In the genomic region with DNA sequence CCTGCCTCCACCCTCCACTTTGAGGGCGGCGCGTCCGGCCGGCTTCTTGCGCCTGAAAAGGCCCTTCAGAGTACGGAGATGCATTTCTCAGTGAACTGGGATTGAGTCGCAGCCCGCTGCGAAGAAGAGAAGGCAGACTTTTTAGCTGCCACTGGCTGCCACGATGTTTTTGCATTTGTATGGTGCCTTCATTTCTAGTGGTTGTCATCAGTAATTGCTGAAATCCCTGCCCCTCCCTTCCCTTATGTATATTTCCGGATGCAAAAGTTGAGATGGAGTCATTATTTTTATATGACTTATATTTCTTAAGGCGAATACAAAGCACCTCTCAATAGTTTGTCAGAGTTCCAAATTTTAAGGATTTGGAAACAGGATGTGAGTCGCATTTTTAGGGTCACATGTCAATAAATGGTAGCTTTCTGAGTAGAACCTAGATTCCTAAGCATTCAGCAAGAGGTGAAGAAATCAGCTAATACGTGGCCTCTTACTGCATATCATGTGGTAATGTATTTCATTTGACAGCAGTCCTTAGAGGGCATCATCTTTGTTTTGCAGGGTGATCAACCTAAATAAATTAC, we compare ENCODE assay signal across 7 cellular contexts. TPM values are rescaled to one million over a fixed set of nuclear protein-coding genes. Genes with fewer than 3 reads are reported as not detected.
DNase-seq lines count a peak whose midpoint lies in the region; ATAC-seq and TF ChIP-seq lines count a peak whose summit lies in the region.

No MANE protein-coding gene starts in this region.

- peak overlapping the region; percentile 71 for H3K9ac ChIP-seq in PC-3 (ENCODE audit: low read length)

- no peak overlapping the region for H3K27ac ChIP-seq in PC-3 (ENCODE audit: low read length)

- no peaks in the 10 kb centered on the region for H3K36me3 ChIP-seq in PC-3 (ENCODE audit: low read depth, low read length)

- intact Hi-C loops in PC-3 (cut with micrococcal nuclease), result no loop called here
- intact Hi-C loops in dendritic cell treated with granulocyte-macrophage colony-stimulating factor and Interleukin-4, amounts not matched to agents 40 ng/mL and 50 ng/mL, for 4 days (cut with micrococcal nuclease), result loop anchor here (5.0 kb wide), 1 partner anchor 39 kb away; no protein-coding TSS in a partner anchor
- intact Hi-C loops in natural killer cell (cut with micrococcal nuclease), result loop anchor here (2.0 kb wide), 1 partner anchor 155 kb away; no protein-coding TSS in a partner anchor

- peaks cover 40% of the 10 kb centered on the region for H3K4me1 Mint-ChIP-seq in dendritic cell treated with granulocyte-macrophage colony-stimulating factor and Interleukin-4, amounts not matched to agents 40 ng/mL and 50 ng/mL, for 4 days (ENCODE audit: low read depth)
- peaks cover 17 to 36% of the 10 kb centered on the region in 2 donors for H3K4me1 Mint-ChIP-seq in natural killer cell

- TF ChIP-seq CTCF in PC-3 (conservative IDR thresholded peaks at IDR 0.05; ENCODE audit: low read depth, low read length), result no peak
- TF ChIP-seq CTCF in natural killer cell (IDR thresholded peaks at IDR 0.05), result no peak

- no peaks in the 10 kb centered on the region for H3K27me3 ChIP-seq in PC-3 (ENCODE audit: low read length)

- no peaks in the 10 kb centered on the region for H3K9me3 ChIP-seq in PC-3 (ENCODE audit: low read length)

- H3K27me3 Mint-ChIP-seq in dendritic cell treated with granulocyte-macrophage colony-stimulating factor and Interleukin-4, amounts not matched to agents 40 ng/mL and 50 ng/mL, for 4 days, result no peaks in the 10 kb centered on the region
- H3K27me3 Mint-ChIP-seq in natural killer cell (ENCODE audit: low read depth in 2 of 2), result peaks cover 0 to 6% of the 10 kb centered on the region in 2 donors

- no peaks in the 10 kb centered on the region for H4K20me1 ChIP-seq in PC-3 (ENCODE audit: low read length)

- no peaks in the 10 kb centered on the region for H3K9me3 Mint-ChIP-seq in dendritic cell treated with granulocyte-macrophage colony-stimulating factor and Interleukin-4, amounts not matched to agents 40 ng/mL and 50 ng/mL, for 4 days
- no peaks in the 10 kb centered on the region for H3K9me3 Mint-ChIP-seq in natural killer cell

- POLR2A ChIA-PET in PC-3 (lab: Charles Lee; ENCODE audit: unreplicated experiment), result interaction anchor here (0.5 kb wide), 1 partner anchor 599 kb away, joined by 3 read pairs; no protein-coding TSS in a partner anchor

- H3K27ac Mint-ChIP-seq in dendritic cell treated with granulocyte-macrophage colony-stimulating factor and Interleukin-4, amounts not matched to agents 40 ng/mL and 50 ng/mL, for 4 days, result peak overlapping the region; percentile 89
- peak overlapping the region; percentile 95 to 98 for H3K27ac Mint-ChIP-seq in natural killer cell

- H3K4me3 Mint-ChIP-seq in dendritic cell treated with granulocyte-macrophage colony-stimulating factor and Interleukin-4, amounts not matched to agents 40 ng/mL and 50 ng/mL, for 4 days, result peak overlapping the region; percentile 89
- H3K4me3 Mint-ChIP-seq in natural killer cell, result peak overlapping the region; percentile 80

- CTCF ChIA-PET in PC-3 (lab: Charles Lee), result no interaction called here

- ATAC-seq in GM19455 (IDR thresholded peaks at IDR 0.05; ENCODE audit: unreplicated experiment) (peak; percentile 6), PC-3 (no peak), natural killer cell (peak in 2 of 3 donors; percentile 3 to 6), GM18858 (IDR thresholded peaks at IDR 0.05; ENCODE audit: unreplicated experiment) (no peak)

- H2AFZ ChIP-seq in PC-3 (ENCODE audit: low read length), result peak overlapping the region; percentile 64

- H3K79me2 ChIP-seq in PC-3 (ENCODE audit: low read length), result peaks cover 37% of the 10 kb centered on the region

- H3K4me3 ChIP-seq in PC-3 (ENCODE audit: low read length), result peak overlapping the region; percentile 88

- H3F3A ChIP-seq in PC-3 (ENCODE audit: low read length, unreplicated experiment), result no peaks in the 10 kb centered on the region

- peaks cover 13% of the 10 kb centered on the region for H3K36me3 Mint-ChIP-seq in dendritic cell treated with granulocyte-macrophage colony-stimulating factor and Interleukin-4, amounts not matched to agents 40 ng/mL and 50 ng/mL, for 4 days (ENCODE audit: low read depth)
- no peaks in the 10 kb centered on the region for H3K36me3 Mint-ChIP-seq in natural killer cell

- BruUV-seq in PC-3 (replicated peaks; lab: Mats Ljungman, UMichigan), result TSS peak; percentile 53

- no peaks in the 10 kb centered on the region; the same call in 1 of the 2 replicates for H3K4me1 ChIP-seq in PC-3 (ENCODE audit: insufficient read depth, low read length)

- DNase-seq in PC-3, result peak; percentile 13
- no peak for DNase-seq in natural killer cell
- DNase-seq in DMS153 (lab: John Stamatoyannopoulos, UW), result no peak
- DNase-seq in NCI-H1930 (lab: John Stamatoyannopoulos, UW), result no peak

- H3K4me2 ChIP-seq in PC-3 (ENCODE audit: low read length), result peak overlapping the region; percentile 89

- H3K9me2 ChIP-seq in PC-3 (replicated peaks; ENCODE audit: low read length), result no peaks in the 10 kb centered on the region

RNA-seq across cellular contexts. Expression of a gene that starts 0.7 kb away (rescaled TPM):
- total RNA-seq in PC-3 (2014; rRNA removed), result 74.1 and 77.6 TPM in 2 replicates
- 100 to 1,000 TPM in 1 of 3 donors, 10 to 100 TPM in 2; 94.3 to 102 (median 99.9) TPM for total RNA-seq in natural killer cell

RNA-seq across cellular contexts. Expression of a gene that starts 41.8 kb away (rescaled TPM):
- total RNA-seq in PC-3 (2014; rRNA removed), result not detected in 2 replicates
- total RNA-seq in natural killer cell, result not detected

Comparison
In these comparisons a context has a peak if more than half of its experiments do, and no peak if none do; other contexts are left out.
1. ATAC-seq: peak in GM19455 (single experiment) and natural killer cell (2 of 3); none in PC-3 (single experiment) and GM18858 (single experiment).